9 cellular contexts compared by ENCODE assay signal in genomic region chr6:96626749-96627353, GRCh38.
DNase-seq lines count a peak whose midpoint lies in the region; ATAC-seq and TF ChIP-seq lines count a peak whose summit lies in the region.
"Had no signal": no experiment of that assay in that cellular context is flagged by ENCODE, and none has a peak within 500 bp of the region (broad histone marks: within the 10 kb centered on the region; RNA-seq: fewer than 3 reads in every experiment).

No MANE protein-coding gene starts in this region.

- no peaks in the 10 kb centered on the region for H3K9me3 ChIP-seq in CD8-positive, alpha-beta T cell (ENCODE audit: low read length)
- no peaks in the 10 kb centered on the region for H3K9me3 ChIP-seq in aorta (ENCODE audit: control insufficient read depth, low read length)

- CTCF ChIA-PET in CD8-positive, alpha-beta T cell (lab: Charles Lee) = interaction anchor here (0.6 to 4.0 kb wide), 8 partner anchors 9 to 435 kb away, joined by 3 to 38 read pairs (median 4); no protein-coding TSS in a partner anchor
- CTCF ChIA-PET in activated CD8-positive, alpha-beta T cell treated with anti-CD3 and anti-CD28 coated beads, Interleukin-2, amount 10 ng/mL, durations not matched to agents 7 days and 5 days (lab: Charles Lee) = interaction anchor here (0.6 to 4.5 kb wide), 10 partner anchors 16 to 509 kb away, joined by 3 to 36 read pairs (median 4); no protein-coding TSS in a partner anchor

- DNase-seq in CD8-positive, alpha-beta T cell = no peak
- DNase-seq in NCI-H2081 treated with DMSO at 0.1 percent for 48 hours (lab: John Stamatoyannopoulos, UW) = peak; percentile 29
- no peak for DNase-seq in activated CD8-positive, alpha-beta T cell treated with anti-CD3 and anti-CD28 coated beads, Interleukin-2, amount 10 ng/mL, durations not matched to agents 7 days and 5 days
- peak; percentile 45 for DNase-seq in iris pigment epithelial cell (ENCODE audit: low read depth)
- no peak for DNase-seq in activated effector memory CD4-positive, alpha-beta T cell treated with Interleukin-2 at 50 U/mL for 16 hours
- DNase-seq in aorta = no peak

- 1 to 2% methylated on average over 2 of the region's 2 CpGs for WGBS in aorta, 2 donors

- no peaks in the 10 kb centered on the region for H3K9me3 Mint-ChIP-seq in CD8-positive, alpha-beta T cell
- H3K9me3 Mint-ChIP-seq in activated CD8-positive, alpha-beta T cell treated with anti-CD3 and anti-CD28 coated beads, Interleukin-2, amount 10 ng/mL, durations not matched to agents 7 days and 5 days (ENCODE audit: insufficient read depth) = no peaks in the 10 kb centered on the region
- H3K9me3 Mint-ChIP-seq: naive thymus-derived CD8-positive, alpha-beta T cell had no signal

- H3K27me3 ChIP-seq in CD8-positive, alpha-beta T cell (ENCODE audit: insufficient read depth, low read length) = no peaks in the 10 kb centered on the region
- no peaks in the 10 kb centered on the region for H3K27me3 ChIP-seq in aorta (ENCODE audit: control insufficient read depth in 1 of 2, insufficient read depth in 2 of 2, low read length in 1 of 2)

- no peak overlapping the region for H3K4me3 Mint-ChIP-seq in CD8-positive, alpha-beta T cell
- H3K4me3 Mint-ChIP-seq in activated CD8-positive, alpha-beta T cell treated with anti-CD3 and anti-CD28 coated beads, Interleukin-2, amount 10 ng/mL, durations not matched to agents 7 days and 5 days = no peak overlapping the region
- H3K4me3 Mint-ChIP-seq: naive thymus-derived CD8-positive, alpha-beta T cell had no signal

- H3K4me1 Mint-ChIP-seq in CD8-positive, alpha-beta T cell (ENCODE audit: low read depth) = no peaks in the 10 kb centered on the region
- H3K4me1 Mint-ChIP-seq in activated CD8-positive, alpha-beta T cell treated with anti-CD3 and anti-CD28 coated beads, Interleukin-2, amount 10 ng/mL, durations not matched to agents 7 days and 5 days (ENCODE audit: low read depth) = peaks cover 5% of the 10 kb centered on the region
- H3K4me1 Mint-ChIP-seq: naive thymus-derived CD8-positive, alpha-beta T cell had no signal

- peaks cover 9% of the 10 kb centered on the region for H3K27me3 Mint-ChIP-seq in CD8-positive, alpha-beta T cell (ENCODE audit: low read depth)
- peaks cover 12% of the 10 kb centered on the region for H3K27me3 Mint-ChIP-seq in activated CD8-positive, alpha-beta T cell treated with anti-CD3 and anti-CD28 coated beads, Interleukin-2, amount 10 ng/mL, durations not matched to agents 7 days and 5 days (ENCODE audit: low read depth)

- ATAC-seq in CD8-positive, alpha-beta T cell = peak; percentile 36
- ATAC-seq in GM18909 (IDR thresholded peaks at IDR 0.05; ENCODE audit: poor library complexity, unreplicated experiment) (peak; percentile 91), HG03060 (IDR thresholded peaks at IDR 0.05; ENCODE audit: low read depth, unreplicated experiment) (peak; percentile 88), aorta (ENCODE audit: low FRiP score) (no peak)
- ATAC-seq in activated CD8-positive, alpha-beta T cell treated with anti-CD3 and anti-CD28 coated beads, Interleukin-2, amount 10 ng/mL, durations not matched to agents 7 days and 5 days = peak; percentile 51
- ATAC-seq: naive thymus-derived CD8-positive, alpha-beta T cell had no signal

- intact Hi-C loops in CD8-positive, alpha-beta T cell (cut with DNase I, micrococcal nuclease) = loop anchor here (1.0 to 10.0 kb wide), 7 partner anchors 268 to 766 kb away; partner anchors contain the start of gene NDUFAF4 (in 1 of the 2)
- intact Hi-C loops in aorta (cut with DNase I) = loop anchor here (5.0 kb wide), 3 partner anchors 270 to 430 kb away; partner anchors contain the start of gene NDUFAF4 (in 2 of the 2)

- POLR2A ChIA-PET in CD8-positive, alpha-beta T cell (lab: Charles Lee) = interaction anchor here (0.7 kb wide), 1 partner anchor 432 kb away, joined by 4 read pairs; no protein-coding TSS in a partner anchor
- POLR2A ChIA-PET in activated CD8-positive, alpha-beta T cell treated with anti-CD3 and anti-CD28 coated beads, Interleukin-2, amount 10 ng/mL, durations not matched to agents 7 days and 5 days (lab: Charles Lee) = no interaction called here

- H3K4me1 ChIP-seq in CD8-positive, alpha-beta T cell (ENCODE audit: insufficient read depth, low read length) = no peaks in the 10 kb centered on the region
- H3K4me1 ChIP-seq in aorta (ENCODE audit: control insufficient read depth in 1 of 2, insufficient read depth in 2 of 2, low read length in 2 of 2) = no peaks in the 10 kb centered on the region

- no peak overlapping the region for H3K27ac ChIP-seq in CD8-positive, alpha-beta T cell (ENCODE audit: low read depth, low read length)
- H3K27ac ChIP-seq in aorta (ENCODE audit: low read depth in 1 of 2, low read length in 2 of 2) = no peak overlapping the region

- TF ChIP-seq CTCF in CD8-positive, alpha-beta T cell (IDR thresholded peaks at IDR 0.05) = peak; percentile 44

- H3K36me3 Mint-ChIP-seq in CD8-positive, alpha-beta T cell = no peaks in the 10 kb centered on the region
- H3K36me3 Mint-ChIP-seq in activated CD8-positive, alpha-beta T cell treated with anti-CD3 and anti-CD28 coated beads, Interleukin-2, amount 10 ng/mL, durations not matched to agents 7 days and 5 days (ENCODE audit: low read depth) = no peaks in the 10 kb centered on the region
- H3K36me3 Mint-ChIP-seq: naive thymus-derived CD8-positive, alpha-beta T cell had no signal

- no peaks in the 10 kb centered on the region for H3K36me3 ChIP-seq in CD8-positive, alpha-beta T cell (ENCODE audit: insufficient read depth, low read length)
- H3K36me3 ChIP-seq in aorta (ENCODE audit: control insufficient read depth in 1 of 2, insufficient read depth in 2 of 2, low read length in 1 of 2) = no peaks in the 10 kb centered on the region

- no peak overlapping the region for H3K27ac Mint-ChIP-seq in CD8-positive, alpha-beta T cell
- H3K27ac Mint-ChIP-seq in activated CD8-positive, alpha-beta T cell treated with anti-CD3 and anti-CD28 coated beads, Interleukin-2, amount 10 ng/mL, durations not matched to agents 7 days and 5 days = no peak overlapping the region
- H3K27ac Mint-ChIP-seq: naive thymus-derived CD8-positive, alpha-beta T cell had no signal

- no peak overlapping the region for H3K4me3 ChIP-seq in CD8-positive, alpha-beta T cell (ENCODE audit: low read depth, low read length)
- no peak overlapping the region for H3K4me3 ChIP-seq in aorta (ENCODE audit: low read length in 2 of 2)

Comparison
In these comparisons a context has a peak if more than half of its experiments do, and no peak if none do; other contexts are left out.
1. DNase-seq: peak in NCI-H2081 treated with DMSO at 0.1 percent for 48 hours (single experiment) and iris pigment epithelial cell (single experiment); none in CD8-positive, alpha-beta T cell (0 of 7), activated CD8-positive, alpha-beta T cell treated with anti-CD3 and anti-CD28 coated beads, Interleukin-2, amount 10 ng/mL, durations not matched to agents 7 days and 5 days (single experiment), activated effector memory CD4-positive, alpha-beta T cell treated with Interleukin-2 at 50 U/mL for 16 hours (single experiment) and aorta (0 of 2).